ENCODE assay signal across 23 cellular contexts in the genomic region with DNA sequence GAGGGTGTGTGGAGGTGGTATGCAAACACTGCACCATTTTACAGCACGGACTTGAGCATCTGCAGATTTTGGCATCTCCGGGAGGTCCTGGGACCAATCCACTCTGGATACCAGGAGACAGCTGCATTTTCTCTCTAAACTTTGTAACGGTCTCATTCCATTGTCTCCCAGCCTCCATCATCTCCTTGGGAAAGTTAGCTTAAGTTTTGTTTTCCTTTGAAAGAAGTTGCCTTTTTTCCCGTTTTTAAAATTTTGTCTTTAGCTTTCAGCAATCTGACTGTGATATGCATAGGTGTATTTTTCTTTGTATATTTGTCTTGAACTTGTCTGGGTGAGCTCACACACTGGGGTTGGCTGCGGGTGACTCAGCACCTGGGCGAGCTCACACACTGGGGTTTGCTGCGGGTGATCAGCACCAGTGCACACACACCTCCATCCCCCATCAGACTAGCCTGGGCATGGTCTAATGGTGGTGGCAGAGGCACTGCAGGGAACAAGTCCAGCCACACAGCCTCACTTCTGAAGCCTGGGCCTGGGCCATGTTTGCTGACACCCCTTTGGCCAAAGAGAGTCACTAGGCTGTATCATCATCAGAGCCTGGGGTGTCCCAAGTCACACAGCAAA. TPM values are rescaled to one million over a fixed set of nuclear protein-coding genes. Genes with fewer than 3 reads are reported as not detected.
DNase-seq lines count a peak whose midpoint lies in the region; ATAC-seq, FAIRE-seq and TF ChIP-seq lines count a peak whose summit lies in the region.
"Had no signal": no experiment of that assay in that cellular context is flagged by ENCODE, and none has a peak within 500 bp of the region (broad histone marks: within the 10 kb centered on the region; RNA-seq: fewer than 3 reads in every experiment).

No MANE protein-coding gene starts in this region.

- no peak overlapping the region for H2BK5ac ChIP-seq in IMR-90 (ENCODE audit: low read depth, low read length, poor library complexity, severe bottlenecking)

- peak; percentile 23 for DNase-seq in Calu3
- peak; percentile 22 for DNase-seq in IMR-90
- DNase-seq in K562 (ENCODE audit: extremely low read depth in 1 of 4, low spot score in 3 of 4): no peak
- peak; percentile 80 for DNase-seq in kidney epithelial cell (ENCODE audit: low read depth)
- no peak for DNase-seq in nephron progenitor cell
- DNase-seq in neural progenitor cell (ENCODE audit: low spot score): no peak
- DNase-seq: activated CD4-positive, alpha-beta T cell treated with anti-CD3 and anti-CD28 coated beads, Interleukin-2, amount 50 U/mL, for 4 hours; activated T-cell treated with anti-CD3 and anti-CD28 coated beads for 4 hours; AML-193; COR-L47; H7; Karpas-422; NCI-H1436 treated with DMSO at 0.1 percent for 48 hours; NCI-H82; RPMI8226; stimulated activated CD4-positive, alpha-beta T cell treated with anti-CD3 and anti-CD28 coated beads, Interleukin-2, amount 100 ng/mL, for 24 hours; SW 1271 had no signal

- H2BK20ac ChIP-seq in IMR-90 (ENCODE audit: low read depth, low read length): peak overlapping the region; percentile 65

- H3K9me1 ChIP-seq in IMR-90 (ENCODE audit: insufficient read depth, low read length) (peaks cover 5% of the 10 kb centered on the region; the same call in 1 of the 2 replicates), K562 (ENCODE audit: control insufficient read depth, insufficient read depth, low read length) (no peaks in the 10 kb centered on the region)

- peak overlapping the region; percentile 36; the same call in 1 of the 2 replicates for H3K4ac ChIP-seq in IMR-90 (ENCODE audit: low read depth, low read length)

- in situ Hi-C loops in IMR-90 (cut with MboI; ENCODE audit: low sequenced_read_pairs): no loop called here
- in situ Hi-C loops in K562 (cut with MboI): no loop called here

- H3K27me3 Mint-ChIP-seq in Calu3 (ENCODE audit: unreplicated experiment): no peaks in the 10 kb centered on the region
- H3K27me3 Mint-ChIP-seq in nephron progenitor cell (ENCODE audit: low read depth, poor library complexity): peaks cover 20% of the 10 kb centered on the region
- peaks cover 15% of the 10 kb centered on the region for H3K27me3 Mint-ChIP-seq in neural progenitor cell (ENCODE audit: insufficient read depth, low read depth)

- H3F3A ChIP-seq in neural progenitor cell (ENCODE audit: low read depth): peaks cover 9% of the 10 kb centered on the region

- H4K91ac ChIP-seq in IMR-90 (ENCODE audit: insufficient read depth, low read depth, low read length): 0 out of 2 replicates have a peak overlapping the region, but pooled peaks have one; percentile 45

- peaks cover 2% of the 10 kb centered on the region for H3K9me3 Mint-ChIP-seq in Calu3 (ENCODE audit: low read depth, unreplicated experiment)
- peaks cover 31% of the 10 kb centered on the region for H3K9me3 Mint-ChIP-seq in nephron progenitor cell
- H3K9me3 Mint-ChIP-seq in neural progenitor cell: peaks cover 30% of the 10 kb centered on the region
- H3K9me3 Mint-ChIP-seq: activated naive CD4-positive, alpha-beta T cell treated with anti-CD3 and anti-CD28 coated beads, Interleukin-2, amount 50 U/mL, for 72 hours had no signal

- no peaks in the 10 kb centered on the region for H3K79me2 ChIP-seq in K562 (ENCODE audit: control insufficient read depth, insufficient read depth, low read length)
- no peaks in the 10 kb centered on the region for H3K79me2 ChIP-seq in neural progenitor cell (ENCODE audit: low read depth)

- H3K4me1 ChIP-seq in IMR-90 (ENCODE audit: control insufficient read depth, insufficient read depth, low read length): peaks cover 6% of the 10 kb centered on the region
- peaks cover 6 to 24% of the 10 kb centered on the region in 2 experiments; a peak in 4 of 5 replicates for H3K4me1 ChIP-seq in K562 (replicated peaks in 1 of 2; ENCODE audit: control insufficient read depth in 2 of 2, insufficient read depth in 2 of 2, low read length in 2 of 2)
- peaks cover 12% of the 10 kb centered on the region for H3K4me1 ChIP-seq in neural progenitor cell

- H3K4me3 ChIP-seq in IMR-90 (ENCODE audit: insufficient read depth, low read depth, low read length) (no peak overlapping the region), K562 (no peak overlapping the region), kidney epithelial cell (ENCODE audit: low read depth, low read length) (no peak overlapping the region), neural progenitor cell (no peak overlapping the region)
- H3K4me3 ChIP-seq: lung had no signal

- no peak for TF ChIP-seq POLR2A in IMR-90 (IDR thresholded peaks at IDR 0.05; ENCODE audit: low read depth, low read length)
- TF ChIP-seq POLR2A in K562 (conservative IDR thresholded peaks at IDR 0.05): no peak
- TF ChIP-seq POLR2A in GM18505 (IDR thresholded peaks at IDR 0.05; ENCODE audit: borderline replicate concordance, extremely low read depth, insufficient read depth, insufficient read length): no peak

- WGBS in IMR-90 (ENCODE audit: extremely low coverage in 2 of 2, insufficient read length in 1 of 2), 2 experiments: 86% methylated on average over 2 of the region's 7 CpGs; no CpG with 5 or more reads in 1 of the 2 experiments
- WGBS in K562 (ENCODE audit: insufficient coverage, low coverage, missing lambda C conversion rate): 17% methylated on average over 7 of the region's 7 CpGs

- H3K4me3 Mint-ChIP-seq in Calu3 (ENCODE audit: low read depth, unreplicated experiment) (no peak overlapping the region), nephron progenitor cell (no peak overlapping the region), neural progenitor cell (no peak overlapping the region)
- H3K4me3 Mint-ChIP-seq: brain had no signal

- peak overlapping the region; percentile 82; the same call in 1 of the 2 replicates for H2AK5ac ChIP-seq in IMR-90 (ENCODE audit: low read depth, low read length)

- H3K4me1 Mint-ChIP-seq in Calu3 (ENCODE audit: low read depth, unreplicated experiment): no peaks in the 10 kb centered on the region
- peaks cover 13% of the 10 kb centered on the region for H3K4me1 Mint-ChIP-seq in nephron progenitor cell
- peaks cover 27% of the 10 kb centered on the region for H3K4me1 Mint-ChIP-seq in neural progenitor cell

- H3K36me3 ChIP-seq in IMR-90 (ENCODE audit: control insufficient read depth, insufficient read depth, low read length) (no peaks in the 10 kb centered on the region), K562 (ENCODE audit: control insufficient read depth, insufficient read depth, low read length) (no peaks in the 10 kb centered on the region), kidney epithelial cell (ENCODE audit: control insufficient read depth, insufficient read depth, low read length) (no peaks in the 10 kb centered on the region), neural progenitor cell (no peaks in the 10 kb centered on the region)

- peak overlapping the region; percentile 47 for H2BK120ac ChIP-seq in IMR-90 (ENCODE audit: low read depth, low read length)

- no peak overlapping the region for H2AK9ac ChIP-seq in IMR-90 (replicated peaks; ENCODE audit: low read depth, low read length, poor library complexity)

- H3K79me1 ChIP-seq in IMR-90 (ENCODE audit: low read depth in 1 of 2, low read length in 2 of 2): peaks cover 0 to under 1% of the 10 kb centered on the region in 2 experiments; a peak in 1 of 4 replicates

- TF ChIP-seq RAD21 in IMR-90 (IDR thresholded peaks at IDR 0.05; ENCODE audit: low read length): no peak
- no peak for TF ChIP-seq RAD21 in K562 (CRISPR knock-in tag; conservative IDR thresholded peaks at IDR 0.05 in 1 of 2, IDR thresholded peaks at IDR 0.05 in 1 of 2)

- H4K5ac ChIP-seq in IMR-90 (ENCODE audit: low read depth, low read length): no peak overlapping the region; the same call in 1 of the 2 replicates

- no peak overlapping the region for H3K27ac Mint-ChIP-seq in Calu3 (ENCODE audit: unreplicated experiment)
- H3K27ac Mint-ChIP-seq in nephron progenitor cell: no peak overlapping the region
- no peak overlapping the region for H3K27ac Mint-ChIP-seq in neural progenitor cell
- H3K27ac Mint-ChIP-seq: activated naive CD4-positive, alpha-beta T cell treated with anti-CD3 and anti-CD28 coated beads, Interleukin-2, amount 50 U/mL, for 72 hours had no signal

- H4K8ac ChIP-seq in IMR-90 (ENCODE audit: low read depth in 2 of 2, low read length in 2 of 2): peak overlapping the region in 1 of 2 experiments; percentile 35; a peak in 1 of 4 replicates

- intact Hi-C loops in Calu3 (cut with micrococcal nuclease; ENCODE audit: unreplicated experiment): no loop called here
- intact Hi-C loops in IMR-90 (cut with micrococcal nuclease): no loop called here
- intact Hi-C loops in K562 (cut with micrococcal nuclease): no loop called here

- FAIRE-seq in K562 (lab: Jason Lieb, UNC): peak; percentile 49
- FAIRE-seq: frontal cortex had no signal

- no peak overlapping the region for H3K23ac ChIP-seq in IMR-90 (ENCODE audit: low read depth, low read length)

- H3K27ac ChIP-seq in IMR-90 (ENCODE audit: insufficient read depth, low read length): no peak overlapping the region
- H3K27ac ChIP-seq in K562 (ENCODE audit: extremely low read depth, low read depth, low read length): no peak overlapping the region
- no peak overlapping the region for H3K27ac ChIP-seq in neural progenitor cell

- ATAC-seq in IMR-90 (ENCODE audit: low read depth) (no peak), K562 (no peak), HG03565 (IDR thresholded peaks at IDR 0.05; ENCODE audit: unreplicated experiment) (no peak), GM18505 (IDR thresholded peaks at IDR 0.05; ENCODE audit: unreplicated experiment) (no peak)
- ATAC-seq: activated naive CD4-positive, alpha-beta T cell treated with anti-CD3 and anti-CD28 coated beads, Interleukin-2, amount 50 U/mL, for 72 hours had no signal

- no peak overlapping the region for H3K4me2 ChIP-seq in IMR-90 (ENCODE audit: low read depth, low read length)
- no peak overlapping the region for H3K4me2 ChIP-seq in K562 (ENCODE audit: insufficient read depth, low read length)
- no peak overlapping the region for H3K4me2 ChIP-seq in neural progenitor cell

- H2BK15ac ChIP-seq in IMR-90 (ENCODE audit: low read depth, low read length): peak overlapping the region; percentile 74; the same call in 1 of the 3 replicates

- POLR2A ChIA-PET in IMR-90 (lab: Charles Lee; ENCODE audit: unreplicated experiment): no interaction called here
- POLR2A ChIA-PET in K562 (lab: Yijun Ruan, JAX): interaction anchor here (0.5 to 2.1 kb wide), 10 partner anchors 11 to 1305 kb away, joined by 3 to 10 read pairs (median 3); no protein-coding TSS in a partner anchor

- no peak overlapping the region for H3K56ac ChIP-seq in IMR-90 (ENCODE audit: extremely low read depth, insufficient read depth, low read length)

- TF ChIP-seq CTCF in Calu3 (IDR thresholded peaks at IDR 0.05; ENCODE audit: unreplicated experiment): no peak
- no peak for TF ChIP-seq CTCF in IMR-90 (conservative IDR thresholded peaks at IDR 0.05; ENCODE audit: low read depth, low read length)
- no peak for TF ChIP-seq CTCF in K562 (IDR thresholded peaks at IDR 0.05 in 2 of 3, conservative IDR thresholded peaks at IDR 0.05 in 1 of 3; ENCODE audit: insufficient read depth in 2 of 3, low read depth in 1 of 3, low read length in 3 of 3)
- no peak for TF ChIP-seq CTCF in kidney epithelial cell (IDR thresholded peaks at IDR 0.05; ENCODE audit: insufficient read depth, low read length, poor library complexity, severe bottlenecking)
- no peak for TF ChIP-seq CTCF in nephron progenitor cell (IDR thresholded peaks at IDR 0.05)
- TF ChIP-seq CTCF in neural progenitor cell (IDR thresholded peaks at IDR 0.05): no peak

- dilution Hi-C loops in IMR-90 (cut with HindIII; ENCODE audit: low sequenced_read_pairs, unreplicated experiment): no loop called here

- BruUV-seq in Calu3 (replicated peaks; lab: Mats Ljungman, UMichigan) (no TSS peak), IMR-90 (replicated peaks; lab: Mats Ljungman, UMichigan) (no TSS peak), K562 (replicated peaks; lab: Mats Ljungman, UMichigan) (no TSS peak)

- peaks cover 4% of the 10 kb centered on the region for H3K9me3 ChIP-seq in IMR-90 (ENCODE audit: control insufficient read depth, insufficient read depth, low read length)
- H3K9me3 ChIP-seq in K562 (replicated peaks; ENCODE audit: control insufficient read depth, insufficient read depth, low read depth, low read length): peaks cover 6% of the 10 kb centered on the region
- H3K9me3 ChIP-seq in neural progenitor cell (ENCODE audit: low read depth): peaks cover 6% of the 10 kb centered on the region

- CTCF ChIA-PET in Calu3 (lab: Charles Lee): no interaction called here
- CTCF ChIA-PET in IMR-90 (lab: Yijun Ruan, JAX): no interaction called here
- CTCF ChIA-PET in K562 (lab: Yijun Ruan, JAX; ENCODE audit: low intra/inter-chr PET ratio): no interaction called here

- H3K14ac ChIP-seq in IMR-90 (replicated peaks; ENCODE audit: low read depth, low read length): 0 out of 2 replicates have a peak overlapping the region, but pooled peaks have one; percentile 31

- H2AFZ ChIP-seq in IMR-90 (replicated peaks; ENCODE audit: low read length, poor library complexity): no peak overlapping the region
- no peak overlapping the region for H2AFZ ChIP-seq in K562 (ENCODE audit: low read depth, low read length)
- no peak overlapping the region for H2AFZ ChIP-seq in neural progenitor cell (replicated peaks)

- peak overlapping the region; percentile 1; the same call in 1 of the 2 replicates for H3K18ac ChIP-seq in IMR-90 (ENCODE audit: low read depth, low read length)

- TF ChIP-seq EP300 in K562 (IDR thresholded peaks at IDR 0.05; ENCODE audit: low read length): no peak

- H4K20me1 ChIP-seq in IMR-90 (ENCODE audit: insufficient read depth, low read length) (no peaks in the 10 kb centered on the region), K562 (replicated peaks; ENCODE audit: control insufficient read depth, insufficient read depth, low read length) (no peaks in the 10 kb centered on the region), neural progenitor cell (ENCODE audit: low read depth) (no peaks in the 10 kb centered on the region)

- H3K27me3 ChIP-seq in IMR-90 (ENCODE audit: control insufficient read depth, insufficient read depth, low read length): no peaks in the 10 kb centered on the region
- H3K27me3 ChIP-seq in K562 (ENCODE audit: control insufficient read depth in 2 of 2, insufficient read depth in 2 of 2, low read length in 2 of 2): peaks cover 7 to 16% of the 10 kb centered on the region in 2 experiments; a peak in 3 of 5 replicates
- no peaks in the 10 kb centered on the region for H3K27me3 ChIP-seq in kidney epithelial cell (ENCODE audit: control insufficient read depth, insufficient read depth, low read length)
- H3K27me3 ChIP-seq in neural progenitor cell: no peaks in the 10 kb centered on the region

- H3K36me3 Mint-ChIP-seq in Calu3 (ENCODE audit: insufficient read depth, unreplicated experiment) (no peaks in the 10 kb centered on the region), nephron progenitor cell (ENCODE audit: low read depth) (peaks cover 8% of the 10 kb centered on the region), neural progenitor cell (no peaks in the 10 kb centered on the region)
- H3K36me3 Mint-ChIP-seq: activated naive CD4-positive, alpha-beta T cell treated with anti-CD3 and anti-CD28 coated beads, Interleukin-2, amount 50 U/mL, for 72 hours; brain had no signal

- H3K9ac ChIP-seq in IMR-90 (ENCODE audit: low read depth, low read length) (no peak overlapping the region), K562 (ENCODE audit: insufficient read depth in 1 of 2, low read depth in 2 of 2, low read length in 2 of 2) (no peak overlapping the region), neural progenitor cell (no peak overlapping the region)

RNA-seq across cellular contexts. Expression of gene COL18A1, which starts 32.1 kb away (rescaled TPM):
- total RNA-seq in Calu3 (2022): 54.5 and 82.9 TPM in 2 replicates
- 4.3 and 6.7 TPM in 2 replicates for total RNA-seq in IMR-90 (2012; rRNA removed)
- polyA plus RNA-seq in IMR-90 (2012; rRNA removed): 46.7 and 52.6 TPM in 2 replicates
- polyA plus RNA-seq in IMR-90 (2012; cell fraction: cytosol; rRNA removed): 66.0 and 124 TPM in 2 replicates
- 136 and 394 TPM in 2 replicates for polyA plus RNA-seq in IMR-90 (2012; cell fraction: nucleus; rRNA removed; ENCODE audit: low replicate concordance)
- 18.2 and 47.1 TPM in 2 replicates for total RNA-seq in K562 (2011; cell fraction: chromatin; rRNA removed; ENCODE audit: low replicate concordance)
- 42.8 and 53.0 TPM in 2 replicates for total RNA-seq in K562 (2011; cell fraction: nucleolus; rRNA removed)
- total RNA-seq in K562 (2011; cell fraction: nucleoplasm; rRNA removed): 26.1 and 28.1 TPM in 2 replicates
- 12.0 and 16.1 TPM in 2 replicates for total RNA-seq in K562 (2014; rRNA removed)
- total RNA-seq in K562 (2014; rRNA removed; fragmentation: Illumina TruSeq; extraction: Trizol): 0.54 and 1.1 TPM in 2 replicates
- total RNA-seq in K562 (2015; rRNA removed; fragmentation: Illumina TruSeq; extraction: Trizol): 1.6 and 2.3 TPM in 2 replicates
- 16.1 and 16.4 TPM in 2 replicates for total RNA-seq in K562 (2021)
- polyA plus RNA-seq in K562 (2011; rRNA removed): 4.9 and 16.8 TPM in 2 replicates
- 23.2 and 39.2 TPM in 2 replicates for polyA plus RNA-seq in K562 (2011; cell fraction: cytosol; rRNA removed)
- polyA plus RNA-seq in K562 (2011; cell fraction: nucleus; rRNA removed): 67.4 and 83.8 TPM in 2 replicates
- 6.2 and 11.5 TPM in 2 replicates for polyA plus RNA-seq in K562 (2012)
- 2.0 and 5.5 TPM in 2 replicates for polyA plus RNA-seq in K562 (2014; fragmentation: Illumina TruSeq; extraction: Trizol)
- under 1 TPM; 0.14 to 0.25 TPM for polyA plus RNA-seq in K562 (2014; fragmentation: Nextera tagmentation; extraction: Ambion mirVana)
- polyA plus RNA-seq in K562 (2014; rRNA removed): 7.8 and 11.8 TPM in 2 replicates
- 2.9 and 3.3 TPM in 2 replicates for polyA minus RNA-seq in K562 (2011; rRNA and poly(A)+ RNA removed)
- polyA minus RNA-seq in K562 (2011; cell fraction: cytosol; rRNA and poly(A)+ RNA removed): 11.5 and 49.2 TPM in 2 replicates
- polyA minus RNA-seq in K562 (2011; cell fraction: nucleus; rRNA and poly(A)+ RNA removed): 11.6 and 22.0 TPM in 2 replicates
- total RNA-seq in kidney epithelial cell: 808 and 952 TPM in 2 replicates
- 52.6 and 291 TPM in 2 replicates for total RNA-seq in neural progenitor cell (ENCODE audit: low replicate concordance)

Comparison
In these comparisons a context has a peak if more than half of its experiments do, and no peak if none do; other contexts are left out.
1. DNase-seq: peak in Calu3 (single experiment), IMR-90 (single experiment) and kidney epithelial cell (single experiment); none in K562 (0 of 4), nephron progenitor cell (single experiment) and neural progenitor cell (single experiment).